Comparison of ENCODE assay signal across 19 cellular contexts in the genomic region with DNA sequence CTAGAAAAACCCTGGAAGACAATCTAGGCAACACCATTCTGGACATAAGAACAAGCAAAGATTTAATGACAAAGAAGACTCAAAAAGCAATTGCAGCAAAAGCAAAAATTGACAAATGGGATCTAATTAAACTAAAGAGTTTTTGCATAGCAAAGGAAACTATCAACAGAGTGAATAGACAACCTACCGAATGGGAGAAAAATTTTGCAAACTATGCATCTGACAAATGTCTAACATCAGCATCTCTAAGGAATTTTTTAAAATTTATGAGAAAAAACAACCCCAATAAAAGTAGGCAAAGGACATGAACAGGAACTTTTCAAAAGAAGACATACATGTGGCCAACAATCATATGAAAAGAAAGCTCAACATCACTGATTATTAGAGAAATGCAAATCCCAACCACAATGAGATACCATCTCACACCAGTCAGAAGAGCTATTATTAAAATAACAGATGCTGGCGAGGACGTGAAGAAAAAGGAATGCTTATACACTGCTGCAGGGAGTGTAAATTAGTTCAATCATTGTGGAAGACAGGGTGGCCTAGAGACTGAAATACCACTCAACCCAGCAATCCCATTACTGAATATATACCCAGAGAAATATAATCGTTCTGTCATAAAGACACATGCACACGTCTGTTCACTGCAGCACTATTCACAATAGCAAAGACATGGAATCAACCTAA.
"Had no signal": no experiment of that assay in that cellular context is flagged by ENCODE, and none has a peak within 500 bp of the region (broad histone marks: within the 10 kb centered on the region; RNA-seq: fewer than 3 reads in every experiment).

No MANE protein-coding gene starts in this region.

- H3K4me3 ChIP-seq: dorsolateral prefrontal cortex, heart left ventricle, psoas muscle, skin epidermis, testis, tibial nerve had no signal

- H3K9me3 Mint-ChIP-seq: natural killer cell; stimulated activated naive B cell treated with anti-CD40 and anti-IgM and Interleukin-4, amounts not matched to agents 10 μg/mL and 1 μg/mL and 100 μg/mL, for 72 hours; stimulated activated naive CD8-positive, alpha-beta T cell treated with anti-CD3 and anti-CD28 coated beads, Interleukin-15, amount 100 ng/mL, for 72 hours had no signal

- H3K4me3 Mint-ChIP-seq: natural killer cell; stimulated activated naive B cell treated with anti-CD40 and anti-IgM and Interleukin-4, amounts not matched to agents 10 μg/mL and 1 μg/mL and 100 μg/mL, for 72 hours; stimulated activated naive CD8-positive, alpha-beta T cell treated with anti-CD3 and anti-CD28 coated beads, Interleukin-15, amount 100 ng/mL, for 72 hours had no signal

- H3K27me3 Mint-ChIP-seq: stimulated activated naive B cell treated with anti-CD40 and anti-IgM and Interleukin-4, amounts not matched to agents 10 μg/mL and 1 μg/mL and 100 μg/mL, for 72 hours; stimulated activated naive CD8-positive, alpha-beta T cell treated with anti-CD3 and anti-CD28 coated beads, Interleukin-15, amount 100 ng/mL, for 72 hours had no signal

- ATAC-seq: heart left ventricle; natural killer cell; psoas muscle; sciatic nerve; stimulated activated naive B cell treated with anti-CD40 and anti-IgM and Interleukin-4, amounts not matched to agents 10 μg/mL and 1 μg/mL and 100 μg/mL, for 72 hours; stimulated activated naive CD8-positive, alpha-beta T cell treated with anti-CD3 and anti-CD28 coated beads, Interleukin-15, amount 100 ng/mL, for 72 hours had no signal

- H3K27ac Mint-ChIP-seq: natural killer cell; stimulated activated naive B cell treated with anti-CD40 and anti-IgM and Interleukin-4, amounts not matched to agents 10 μg/mL and 1 μg/mL and 100 μg/mL, for 72 hours had no signal

- H3K9me3 ChIP-seq: heart left ventricle, psoas muscle, testis, tibial nerve had no signal

- DNase-seq: cortex of kidney; dorsolateral prefrontal cortex; effector CD8-positive, alpha-beta T cell; heart left ventricle; hippocampal formation; kidney glomerular epithelial cell; mesendoderm; natural killer cell; occipital lobe; psoas muscle; retina; stimulated activated CD4-positive, alpha-beta T cell treated with anti-CD3 and anti-CD28 coated beads, Interleukin-2, amount 100 ng/mL, for 24 hours; stimulated activated CD4-positive, alpha-beta T cell treated with anti-CD3 and anti-CD28 coated beads, Interleukin-4, amount 100 ng/mL, for 4 hours; stimulated activated naive B cell treated with anti-CD40 and anti-IgM and Interleukin-4, amounts not matched to agents 10 μg/mL and 1 μg/mL and 100 μg/mL, for 72 hours; stimulated activated naive CD8-positive, alpha-beta T cell treated with anti-CD3 and anti-CD28 coated beads, Interleukin-15, amount 100 ng/mL, for 72 hours; testis had no signal

- H3K27me3 ChIP-seq: dorsolateral prefrontal cortex, heart left ventricle, testis, tibial nerve had no signal

- H3K27ac ChIP-seq: dorsolateral prefrontal cortex, heart left ventricle, psoas muscle, skin epidermis, testis, tibial nerve had no signal
